ENCODE assay signal across 15 cellular contexts in the genomic region with DNA sequence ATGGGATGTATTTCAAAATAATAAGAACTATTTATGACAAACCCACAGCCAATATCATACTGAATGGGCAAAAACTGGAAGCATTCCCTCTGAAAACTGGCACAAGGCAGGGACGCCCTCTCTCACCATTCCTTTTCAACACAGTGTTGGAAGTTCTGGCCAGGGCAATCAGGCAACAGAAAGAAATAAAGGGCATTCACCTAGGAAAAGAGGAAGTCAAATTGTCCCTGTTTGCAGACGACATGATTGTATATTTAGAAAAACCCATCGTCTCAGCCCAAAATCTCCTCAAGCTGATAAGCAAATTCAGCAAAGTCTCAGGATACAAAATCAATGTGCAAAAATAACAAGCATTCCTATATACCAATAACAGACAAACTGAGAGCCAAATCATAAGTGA. TPM values are rescaled to one million over a fixed set of nuclear protein-coding genes. Genes with fewer than 3 reads are reported as not detected.
"Had no signal": no experiment of that assay in that cellular context is flagged by ENCODE, and none has a peak within 500 bp of the region (broad histone marks: within the 10 kb centered on the region; RNA-seq: fewer than 3 reads in every experiment).

No MANE protein-coding gene starts in this region.

RNA-seq across cellular contexts. Expression of a gene that starts 42.3 kb away (rescaled TPM):
- total RNA-seq: activated naive CD4-positive, alpha-beta T cell treated with anti-CD3 and anti-CD28 coated beads for 36 hours; activated naive CD4-positive, alpha-beta T cell treated with anti-CD3 and anti-CD28 coated beads, Interleukin-2, amount 50 U/mL, for 72 hours; activated naive CD8-positive, alpha-beta T cell treated with anti-CD3 and anti-CD28 coated beads for 36 hours; activated naive CD8-positive, alpha-beta T cell treated with anti-CD3 and anti-CD28 coated beads, Interleukin-2, amount 10 ng/mL, durations not matched to agents 7 days and 5 days; activated T-cell treated with anti-CD3 and anti-CD28 coated beads, Interleukin-2, amount 50 U/mL, for 4 hours; activated T-helper 1 cell treated with anti-CD3 and anti-CD28 coated beads, Interleukin-12 subunit alpha, Interleukin-12 subunit beta, Interleukin-2, Interleukin-4 antibody, amounts not matched to agents 30 ng/mL and 10 ng/mL and 1 ng/mL, durations not matched to agents 14 hours and 24 hours and 36 hours; activated T-helper 17 cell treated with anti-CD3 and anti-CD28 coated beads, Interleukin-2, amount 50 U/mL, for 72 hours; activated T-helper 2 cell treated with anti-CD3 and anti-CD28 coated beads, Interferon-gamma antibody, Interleukin-2, Interleukin-4, amounts not matched to agents 10 μg/mL and 5 μg/mL and 100 μg/mL, durations not matched to agents 14 hours and 24 hours and 36 hours; adrenal gland; ascending aorta; astrocyte; body of pancreas; breast epithelium; chondrocyte had no signal
- polyA plus RNA-seq: adipose tissue, adrenal gland had no signal
